Comparison of ENCODE assay signal across 35 cellular contexts in genomic region chr1:95924684-95925083, GRCh38.
"Had no signal": no experiment of that assay in that cellular context is flagged by ENCODE, and none has a peak within 500 bp of the region (broad histone marks: within the 10 kb centered on the region; RNA-seq: fewer than 3 reads in every experiment).

No MANE protein-coding gene starts in this region.

- H3K36me3 ChIP-seq: MG63 had no signal

- H3K9me3 ChIP-seq: MG63 had no signal

- H3K4me3 ChIP-seq: MG63 had no signal

- DNase-seq: Karpas-422, Kasumi-1, MG63, MV-4-11, NCI-H1048, NCI-H1092, NCI-H1092 treated with DMSO at 0.1 percent for 48 hours, NCI-H1105, NCI-H1105 treated with DMSO at 0.1 percent for 48 hours, NCI-H1417, NCI-H1417 treated with DMSO at 0.1 percent for 48 hours, NCI-H1436, NCI-H1436 treated with DMSO at 0.1 percent for 48 hours, NCI-H146, NCI-H1694, NCI-H1694 treated with DMSO at 0.1 percent for 48 hours, NCI-H187, NCI-H187 treated with DMSO at 0.1 percent for 48 hours, NCI-H1930, NCI-H2029, NCI-H2029 treated with DMSO at 0.1 percent for 48 hours, NCI-H2081, NCI-H2081 treated with DMSO at 0.1 percent for 48 hours, NCI-H2107, NCI-H2171, NCI-H2171 treated with DMSO at 0.1 percent for 48 hours, NCI-H2227 treated with DMSO at 0.1 percent for 48 hours, NCI-H226, NCI-H345, NCI-H446, NCI-H446 treated with DMSO at 0.1 percent for 48 hours, NCI-H510A, NCI-H510A treated with DMSO at 0.1 percent for 48 hours, NCI-H524, NCI-H524 treated with DMSO at 0.1 percent for 48 hours had no signal

- H3K27me3 ChIP-seq: MG63 had no signal
